Comparison of ENCODE assay signal across 12 cellular contexts in the genomic region with DNA sequence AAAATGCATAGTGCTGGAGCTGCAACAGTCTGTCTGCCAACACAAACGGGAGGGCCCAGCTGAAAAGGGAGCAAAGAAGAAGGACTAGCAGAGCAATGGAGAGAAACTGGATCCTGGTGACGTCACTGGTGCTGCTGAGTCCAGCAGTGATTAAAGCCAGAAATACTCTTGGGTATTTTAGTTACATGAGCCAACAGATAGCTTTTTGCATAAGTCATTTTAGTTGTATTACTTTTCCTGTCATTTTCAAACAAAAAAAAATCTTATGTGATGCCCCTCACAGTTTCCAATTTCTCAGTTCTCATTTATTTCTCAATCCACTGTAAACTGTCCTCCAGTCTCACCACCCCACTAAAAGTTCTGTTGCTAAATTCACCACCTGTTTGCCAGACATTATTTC. TPM values are rescaled to one million over a fixed set of nuclear protein-coding genes. Genes with fewer than 3 reads are reported as not detected.
DNase-seq lines count a peak whose midpoint lies in the region; ATAC-seq and TF ChIP-seq lines count a peak whose summit lies in the region.
"Had no signal": no experiment of that assay in that cellular context is flagged by ENCODE, and none has a peak within 500 bp of the region (broad histone marks: within the 10 kb centered on the region; RNA-seq: fewer than 3 reads in every experiment).

No MANE protein-coding gene starts in this region.

- ATAC-seq in GM19397 (IDR thresholded peaks at IDR 0.05; ENCODE audit: unreplicated experiment) = no peak
- ATAC-seq: effector memory CD8-positive, alpha-beta T cell; stimulated activated naive CD8-positive, alpha-beta T cell treated with anti-CD3 and anti-CD28 coated beads, Interleukin-15, amount 100 ng/mL, for 72 hours had no signal

- CTCF ChIA-PET in activated CD4-positive, alpha-beta memory T cell treated with anti-CD3 and anti-CD28 coated beads, Interleukin-2, amount 10 ng/mL, durations not matched to agents 7 days and 5 days (lab: Charles Lee) = no interaction called here

- H3K27me3 Mint-ChIP-seq in activated CD4-positive, alpha-beta memory T cell treated with anti-CD3 and anti-CD28 coated beads, Interleukin-2, amount 10 ng/mL, durations not matched to agents 7 days and 5 days = peaks cover 7% of the 10 kb centered on the region
- H3K27me3 Mint-ChIP-seq: effector memory CD8-positive, alpha-beta T cell; stimulated activated naive CD8-positive, alpha-beta T cell treated with anti-CD3 and anti-CD28 coated beads, Interleukin-15, amount 100 ng/mL, for 72 hours had no signal

- H3K27ac Mint-ChIP-seq in activated CD4-positive, alpha-beta memory T cell treated with anti-CD3 and anti-CD28 coated beads, Interleukin-2, amount 10 ng/mL, durations not matched to agents 7 days and 5 days = no peak overlapping the region
- H3K27ac Mint-ChIP-seq: effector memory CD8-positive, alpha-beta T cell; stimulated activated naive CD8-positive, alpha-beta T cell treated with anti-CD3 and anti-CD28 coated beads, Interleukin-15, amount 100 ng/mL, for 72 hours had no signal

- no peaks in the 10 kb centered on the region for H3K4me1 Mint-ChIP-seq in activated CD4-positive, alpha-beta memory T cell treated with anti-CD3 and anti-CD28 coated beads, Interleukin-2, amount 10 ng/mL, durations not matched to agents 7 days and 5 days
- H3K4me1 Mint-ChIP-seq: stimulated activated naive CD8-positive, alpha-beta T cell treated with anti-CD3 and anti-CD28 coated beads, Interleukin-15, amount 100 ng/mL, for 72 hours had no signal

- H3K4me3 Mint-ChIP-seq in activated CD4-positive, alpha-beta memory T cell treated with anti-CD3 and anti-CD28 coated beads, Interleukin-2, amount 10 ng/mL, durations not matched to agents 7 days and 5 days = no peak overlapping the region
- H3K4me3 Mint-ChIP-seq: effector memory CD8-positive, alpha-beta T cell; stimulated activated naive CD8-positive, alpha-beta T cell treated with anti-CD3 and anti-CD28 coated beads, Interleukin-15, amount 100 ng/mL, for 72 hours had no signal

- H3K36me3 Mint-ChIP-seq in activated CD4-positive, alpha-beta memory T cell treated with anti-CD3 and anti-CD28 coated beads, Interleukin-2, amount 10 ng/mL, durations not matched to agents 7 days and 5 days (ENCODE audit: low read depth) = no peaks in the 10 kb centered on the region

- no peak overlapping the region for H3K4me3 ChIP-seq in fibroblast of pulmonary artery (replicated peaks; ENCODE audit: low read depth, low read length)

- H3K9me3 Mint-ChIP-seq in activated CD4-positive, alpha-beta memory T cell treated with anti-CD3 and anti-CD28 coated beads, Interleukin-2, amount 10 ng/mL, durations not matched to agents 7 days and 5 days = no peaks in the 10 kb centered on the region
- H3K9me3 Mint-ChIP-seq: effector memory CD8-positive, alpha-beta T cell; stimulated activated naive CD8-positive, alpha-beta T cell treated with anti-CD3 and anti-CD28 coated beads, Interleukin-15, amount 100 ng/mL, for 72 hours had no signal

- POLR2A ChIA-PET in activated CD4-positive, alpha-beta memory T cell treated with anti-CD3 and anti-CD28 coated beads, Interleukin-2, amount 10 ng/mL, durations not matched to agents 7 days and 5 days (lab: Charles Lee) = no interaction called here

- no peak for TF ChIP-seq CTCF in fibroblast of pulmonary artery (IDR thresholded peaks at IDR 0.05; ENCODE audit: low read length, missing control alignments)

- DNase-seq in AG08395 (ENCODE audit: low spot score) (peak; percentile 84), NCI-H226 (peak; percentile 79), fibroblast of pulmonary artery (ENCODE audit: low read depth) (peak; percentile 93), myocyte (ENCODE audit: low read depth) (peak; percentile 85), iPS-NIHi7 (ENCODE audit: extremely low spot score) (no peak), NCI-H345 (lab: John Stamatoyannopoulos, UW) (no peak)
- no peak for DNase-seq in activated CD4-positive, alpha-beta memory T cell treated with anti-CD3 and anti-CD28 coated beads, Interleukin-2, amount 10 ng/mL, durations not matched to agents 7 days and 5 days
- DNase-seq: activated T-cell treated with anti-CD3 and anti-CD28 coated beads, Interleukin-2, amount 50 U/mL, for 48 hours; effector memory CD8-positive, alpha-beta T cell; NCI-H2081 treated with DMSO at 0.1 percent for 48 hours; stimulated activated naive CD8-positive, alpha-beta T cell treated with anti-CD3 and anti-CD28 coated beads, Interleukin-15, amount 100 ng/mL, for 72 hours had no signal

RNA-seq across cellular contexts. Expression of a gene that starts 38.7 kb away (rescaled TPM):
- total RNA-seq in myocyte = 106 and 134 TPM in 2 replicates
- 48.1 TPM for polyA plus RNA-seq in myocyte (2012)
- total RNA-seq in activated CD4-positive, alpha-beta memory T cell treated with anti-CD3 and anti-CD28 coated beads, Interleukin-2, amount 10 ng/mL, durations not matched to agents 7 days and 5 days = 10 to 100 TPM; 73.5 to 79.6 TPM

Comparison
In these comparisons a context has a peak if more than half of its experiments do, and no peak if none do; other contexts are left out.
1. DNase-seq: peak in AG08395 (single experiment), NCI-H226 (single experiment), fibroblast of pulmonary artery (single experiment) and myocyte (single experiment); none in iPS-NIHi7 (single experiment), NCI-H345 (single experiment) and activated CD4-positive, alpha-beta memory T cell treated with anti-CD3 and anti-CD28 coated beads, Interleukin-2, amount 10 ng/mL, durations not matched to agents 7 days and 5 days (single experiment).